In genomic region chr10:75399461-75400162, GRCh38 we compare ENCODE assay signal across 8 cellular contexts. TPM values are rescaled to one million over a fixed set of nuclear protein-coding genes. Genes with fewer than 3 reads are reported as not detected.
DNase-seq lines count a peak whose midpoint lies in the region; ATAC-seq and TF ChIP-seq lines count a peak whose summit lies in the region.

No MANE protein-coding gene starts in this region.

- H3K27me3 ChIP-seq in brain microvascular endothelial cell (replicated peaks), result peaks cover 32% of the 10 kb centered on the region
- H3K27me3 ChIP-seq in iPS-18a (ENCODE audit: control insufficient read depth, insufficient read depth, low read length), result peaks cover 99% of the 10 kb centered on the region

- in situ Hi-C loops in brain microvascular endothelial cell (cut with HindIII; ENCODE audit: low pct_ligation_motif_present, low sequenced_read_pairs), result no loop called here

- ATAC-seq in GM18858 (IDR thresholded peaks at IDR 0.05; ENCODE audit: unreplicated experiment), result no peak
- ATAC-seq in GM21619 (IDR thresholded peaks at IDR 0.05; ENCODE audit: unreplicated experiment), result no peak

- H3K9me3 ChIP-seq in SK-N-MC (ENCODE audit: low read depth, low read length), result no peaks in the 10 kb centered on the region
- H3K9me3 ChIP-seq in iPS-18a (ENCODE audit: control insufficient read depth, low read depth, low read length), result no peaks in the 10 kb centered on the region

- H3K4me1 ChIP-seq in iPS-18a (ENCODE audit: control insufficient read depth, low read depth, low read length), result peaks cover 26% of the 10 kb centered on the region

- H3K36me3 ChIP-seq in SK-N-MC (ENCODE audit: insufficient read depth, low read length), result no peaks in the 10 kb centered on the region
- no peaks in the 10 kb centered on the region for H3K36me3 ChIP-seq in brain microvascular endothelial cell (replicated peaks)
- no peaks in the 10 kb centered on the region for H3K36me3 ChIP-seq in iPS-18a (ENCODE audit: control insufficient read depth, low read depth, low read length)

- peak; percentile 5 for DNase-seq in DMS79 (lab: John Stamatoyannopoulos, UW)
- DNase-seq in HT1080 (ENCODE audit: low read depth), result peak; percentile 54
- no peak for DNase-seq in SK-N-MC (ENCODE audit: low read depth, low spot score)
- peak; percentile 65 for DNase-seq in brain microvascular endothelial cell
- no peak for DNase-seq in retinal pigment epithelial cell (ENCODE audit: low read depth)

- peak overlapping the region; percentile 84 for H3K4me3 ChIP-seq in SK-N-MC
- H3K4me3 ChIP-seq in brain microvascular endothelial cell (ENCODE audit: low read depth, low read length), result peak overlapping the region; percentile 96
- H3K4me3 ChIP-seq in iPS-18a (ENCODE audit: low read length), result peak overlapping the region; percentile 77
- H3K4me3 ChIP-seq in retinal pigment epithelial cell (ENCODE audit: low read length), result peak overlapping the region; percentile 98

- no peak overlapping the region for H3K27ac ChIP-seq in SK-N-MC
- no peak overlapping the region for H3K27ac ChIP-seq in brain microvascular endothelial cell
- no peak overlapping the region for H3K27ac ChIP-seq in iPS-18a (ENCODE audit: low read length)

- H3K9ac ChIP-seq in SK-N-MC (ENCODE audit: insufficient read length) (no peak overlapping the region), iPS-18a (ENCODE audit: low read length) (no peak overlapping the region)

- TF ChIP-seq CTCF in brain microvascular endothelial cell (IDR thresholded peaks at IDR 0.05; ENCODE audit: low read depth, low read length, missing control alignments) (peak; percentile 67), retinal pigment epithelial cell (conservative IDR thresholded peaks at IDR 0.05; ENCODE audit: low read depth, low read length) (peak; percentile 52)

RNA-seq across cellular contexts. Expression of gene ZNF503, which starts 2.0 kb away (rescaled TPM):
- total RNA-seq in HT1080 (2014; rRNA removed; shearing (Covaris generic)), result 1.8 and 2.8 TPM in 2 replicates
- 4.8 and 6.7 TPM in 2 replicates for polyA plus RNA-seq in HT1080 (2015; cell fraction: cytosol; rRNA removed)
- polyA plus RNA-seq in HT1080 (2015; cell fraction: nucleus; rRNA removed), result 6.8 and 8.7 TPM in 2 replicates

RNA-seq across cellular contexts. Expression of gene LRMDA, which starts 31.8 kb away (rescaled TPM):
- total RNA-seq in HT1080 (2014; rRNA removed; shearing (Covaris generic)), result not detected in 2 replicates
- 1.1 and 1.4 TPM in 2 replicates for polyA plus RNA-seq in HT1080 (2015; cell fraction: cytosol; rRNA removed)
- 0.41 TPM in 1 of 2 replicates, not detected in the other for polyA plus RNA-seq in HT1080 (2015; cell fraction: nucleus; rRNA removed)

Comparison
In these comparisons a context has a peak if more than half of its experiments do, and no peak if none do; other contexts are left out.
1. DNase-seq: peak in DMS79 (single experiment), HT1080 (single experiment) and brain microvascular endothelial cell (single experiment); none in SK-N-MC (single experiment) and retinal pigment epithelial cell (single experiment).
2. Peak in every context shown above with its lines, with median percentiles within 50 percentile points of each other: H3K4me3 ChIP-seq.